Comparison of ENCODE assay signal across 8 cellular contexts in genomic region chr5:179678238-179679013, GRCh38. TPM values are rescaled to one million over a fixed set of nuclear protein-coding genes. Genes with fewer than 3 reads are reported as not detected.
DNase-seq lines count a peak whose midpoint lies in the region; ATAC-seq, FAIRE-seq and TF ChIP-seq lines count a peak whose summit lies in the region.

No MANE protein-coding gene starts in this region.

- H4K91ac ChIP-seq in trophoblast cell (ENCODE audit: low read depth, low read length), result peak overlapping the region; percentile 73

- no peaks in the 10 kb centered on the region for H3K36me3 ChIP-seq in adipocyte (ENCODE audit: control insufficient read depth, insufficient read depth, low read length, severe bottlenecking)
- H3K36me3 ChIP-seq in heart left ventricle, result no peaks in the 10 kb centered on the region
- no peaks in the 10 kb centered on the region for H3K36me3 ChIP-seq in trophoblast cell (ENCODE audit: control insufficient read depth in 1 of 2, insufficient read depth in 2 of 2, low read length in 2 of 2)
- H3K36me3 ChIP-seq in tibial nerve, result peaks cover 0 to 6% (median 0%) of the 10 kb centered on the region in 3 donors

- H2AFZ ChIP-seq in trophoblast cell (ENCODE audit: insufficient read depth, low read length, poor library complexity), result peak overlapping the region; percentile 82

- no peaks in the 10 kb centered on the region for H3K27me3 ChIP-seq in adipocyte (replicated peaks; ENCODE audit: control insufficient read depth, insufficient read depth, low read length)
- no peaks in the 10 kb centered on the region for H3K27me3 ChIP-seq in heart left ventricle
- H3K27me3 ChIP-seq in trophoblast cell (ENCODE audit: insufficient read depth, low read length), result no peaks in the 10 kb centered on the region
- no peaks in the 10 kb centered on the region for H3K27me3 ChIP-seq in tibial nerve

- ATAC-seq in HG02763 (IDR thresholded peaks at IDR 0.05; ENCODE audit: unreplicated experiment) (peak; percentile 88), heart left ventricle (peak; percentile 96 to 99 (median 98))

- peak overlapping the region; percentile 49 for H2BK120ac ChIP-seq in trophoblast cell (ENCODE audit: insufficient read depth, low read length, poor library complexity)

- H2BK12ac ChIP-seq in trophoblast cell (ENCODE audit: low read length), result no peak overlapping the region

- H3K4ac ChIP-seq in trophoblast cell (ENCODE audit: low read depth, low read length), result peak overlapping the region; percentile 67

- H2AK5ac ChIP-seq in trophoblast cell (ENCODE audit: low read length), result peak overlapping the region; percentile 9

- FAIRE-seq in GM12891 (lab: Jason Lieb, UNC), result peak; percentile 99

- peaks cover 7% of the 10 kb centered on the region for H3K79me1 ChIP-seq in trophoblast cell (ENCODE audit: low read length)

- H3K23ac ChIP-seq in trophoblast cell (ENCODE audit: low read length), result no peak overlapping the region

- H3K18ac ChIP-seq in trophoblast cell (ENCODE audit: low read length), result peak overlapping the region; percentile 96

- intact Hi-C loops in heart left ventricle (cut with DNase I), result loop anchor here in 3 of 10 donors (1.0 to 5.0 kb wide), 4 partner anchors 20 to 229 kb away; partner anchors contain the start of genes CANX (in 3 of the 3), MAML1 (in 1 of the 3) and TBC1D9B (in 1 of the 3)

- peak overlapping the region; percentile 97 for H3K4me3 ChIP-seq in adipocyte (ENCODE audit: low read length)
- peak overlapping the region; percentile 22 to 92 (median 84) for H3K4me3 ChIP-seq in heart left ventricle
- H3K4me3 ChIP-seq in trophoblast cell (ENCODE audit: low read depth, low read length), result peak overlapping the region; percentile 92
- peak overlapping the region; percentile 71 to 96 (median 91) for H3K4me3 ChIP-seq in tibial nerve

- H3K14ac ChIP-seq in trophoblast cell (ENCODE audit: low read length), result peak overlapping the region; percentile 97

- TF ChIP-seq EP300 in tibial nerve (IDR thresholded peaks at IDR 0.05), result peak; percentile 84 to 97

- peak in 1 of 12 donors; percentile 22 for TF ChIP-seq CTCF in heart left ventricle (IDR thresholded peaks at IDR 0.05)
- TF ChIP-seq CTCF in tibial nerve (IDR thresholded peaks at IDR 0.05), result peak in 1 of 5 experiments; percentile 42

- H3K9me3 ChIP-seq in adipocyte (ENCODE audit: control insufficient read depth, low read length), result no peaks in the 10 kb centered on the region
- H3K9me3 ChIP-seq in heart left ventricle, result no peaks in the 10 kb centered on the region
- H3K9me3 ChIP-seq in trophoblast cell (ENCODE audit: insufficient read depth, low read depth, low read length), result no peaks in the 10 kb centered on the region
- H3K9me3 ChIP-seq in tibial nerve, result no peaks in the 10 kb centered on the region

- 0 to 3% (median 1%) methylated on average over 25 to 75 of the region's 75 CpGs for WGBS in heart left ventricle, 4 donors
- WGBS in trophoblast cell (ENCODE audit: extremely low coverage, insufficient coverage, insufficient read length), result no CpG with 5 or more reads among the region's 75 CpGs
- WGBS in tibial nerve, 2 donors, result 0 to 2% methylated on average over 31 to 53 of the region's 75 CpGs

- peaks cover 12% of the 10 kb centered on the region for H3K4me1 ChIP-seq in adipocyte (ENCODE audit: control insufficient read depth, insufficient read depth, low read length)
- H3K4me1 ChIP-seq in heart left ventricle, result peaks cover 4 to 24% (median 18%) of the 10 kb centered on the region in 12 donors
- H3K4me1 ChIP-seq in trophoblast cell (ENCODE audit: control insufficient read depth in 1 of 2, insufficient read depth in 2 of 2, low read length in 2 of 2), result peaks cover 6 to 14% of the 10 kb centered on the region in 2 experiments
- H3K4me1 ChIP-seq in tibial nerve, result peaks cover 0 to 25% (median 21%) of the 10 kb centered on the region in 4 donors

- H3K4me2 ChIP-seq in trophoblast cell (ENCODE audit: low read length), result peak overlapping the region; percentile 87

- H2BK5ac ChIP-seq in trophoblast cell (ENCODE audit: low read depth, low read length, poor library complexity), result peak overlapping the region; percentile 59

- peak overlapping the region; percentile 97 for H4K8ac ChIP-seq in trophoblast cell (ENCODE audit: low read depth, low read length)

- peaks cover 8% of the 10 kb centered on the region for H3K79me2 ChIP-seq in trophoblast cell (ENCODE audit: control insufficient read depth, insufficient read depth, low read length, poor library complexity)

- H4K12ac ChIP-seq in trophoblast cell (ENCODE audit: low read depth, low read length), result peak overlapping the region; percentile 93

- H3K27ac ChIP-seq in heart left ventricle (peak overlapping the region; percentile 69 to 95 (median 85)), trophoblast cell (ENCODE audit: low read depth, low read length) (no peak overlapping the region), tibial nerve (peak overlapping the region; percentile 87 to 98 (median 92))

- peak overlapping the region; percentile 98 for H3K9ac ChIP-seq in adipocyte (ENCODE audit: low read length)
- H3K9ac ChIP-seq in trophoblast cell (ENCODE audit: low read length), result peak overlapping the region; percentile 94

- TF ChIP-seq POLR2A in GM12891 (IDR thresholded peaks at IDR 0.05; ENCODE audit: low read depth, low read length) (peak; percentile 92), heart left ventricle (IDR thresholded peaks at IDR 0.05) (peak in 1 of 2 donors; percentile 87), tibial nerve (IDR thresholded peaks at IDR 0.05) (peak; percentile 80 to 94)

- peak; percentile 90 for DNase-seq in GM12891 (ENCODE audit: insufficient read length, low spot score)
- peak; percentile 65 for DNase-seq in NCI-H128 (lab: John Stamatoyannopoulos, UW; ENCODE audit: unreplicated experiment)
- peak; percentile 92 to 95 for DNase-seq in SW 1271 (lab: John Stamatoyannopoulos, UW)
- peak; percentile 98 for DNase-seq in adipocyte (ENCODE audit: low read depth)
- DNase-seq in heart left ventricle, result peak; percentile 96 to 99 (median 96)
- DNase-seq in trophoblast cell, result peak; percentile 98 to 100
- DNase-seq in tibial nerve (ENCODE audit: low spot score in 2 of 2), result peak; percentile 88

TF ChIP-seq in GM12891, 5 proteins besides CTCF, POLR2A, EP300 and RAD21:
- TF ChIP-seq SPI1 (IDR thresholded peaks at IDR 0.05; ENCODE audit: low read depth, low read length) (no peak), POLR2AphosphoS5 (IDR thresholded peaks at IDR 0.05; ENCODE audit: low read depth, low read length) (peak; percentile 90), POU2F2 (IDR thresholded peaks at IDR 0.05; ENCODE audit: low read depth, low read length) (no peak; the same call in 1 of the 2 replicates), TAF1 (IDR thresholded peaks at IDR 0.05; ENCODE audit: low read depth, low read length) (no peak; the same call in 1 of the 2 replicates), PAX5 (IDR thresholded peaks at IDR 0.05; ENCODE audit: insufficient read depth, low read length, severe bottlenecking) (peak; percentile 21)
TF ChIP-seq in GM12891: peak in this region for 2.

RNA-seq across cellular contexts. Expression of gene CBY3, which starts 2.4 kb away (rescaled TPM):
- 0.46 TPM for polyA plus RNA-seq in GM12891 (2012; ENCODE audit: low read depth, missing spikeins)
- total RNA-seq in heart left ventricle, result not detected
- not detected for polyA plus RNA-seq in heart left ventricle
- not detected in 2 replicates for polyA plus RNA-seq in trophoblast cell (2013)
- 1 to 10 TPM in 1 of 4 donors, not detected in 3; 1.2 TPM for total RNA-seq in tibial nerve

RNA-seq across cellular contexts. Expression of gene CANX, which starts 20.3 kb away (rescaled TPM):
- polyA plus RNA-seq in GM12891 (2012; ENCODE audit: low read depth, missing spikeins), result 191 TPM
- total RNA-seq in heart left ventricle, result 100 to 1,000 TPM; 255 to 699 (median 500) TPM
- polyA plus RNA-seq in heart left ventricle, result 100 to 1,000 TPM in 1 of 2 donors, 10 to 100 TPM in 1; 81.6 to 350 TPM
- polyA plus RNA-seq in trophoblast cell (2013), result 638 and 653 TPM in 2 replicates
- total RNA-seq in tibial nerve, result 100 to 1,000 TPM; 258 to 315 (median 272) TPM

RNA-seq across cellular contexts. Expression of gene MAML1, which starts 54.2 kb away (rescaled TPM):
- 7.9 TPM for polyA plus RNA-seq in GM12891 (2012; ENCODE audit: low read depth, missing spikeins)
- total RNA-seq in heart left ventricle (10 to 100 TPM in 8 of 9 donors, 1 to 10 TPM in 1; 9.5 to 18.0 (median 11.9) TPM), tibial nerve (10 to 100 TPM; 27.0 to 38.1 (median 31.9) TPM)
- polyA plus RNA-seq in heart left ventricle, result 1 to 10 TPM; 6.9 to 9.0 TPM
- polyA plus RNA-seq in trophoblast cell (2013), result 26.2 and 29.3 TPM in 2 replicates

RNA-seq across cellular contexts. Expression of gene HNRNPH1, which starts 55.0 kb away (rescaled TPM):
- polyA plus RNA-seq in GM12891 (2012; ENCODE audit: low read depth, missing spikeins), result 386 TPM
- 100 to 1,000 TPM; 106 to 252 (median 178) TPM for total RNA-seq in heart left ventricle
- polyA plus RNA-seq in heart left ventricle, result 100 to 1,000 TPM; 126 to 195 TPM
- 408 and 418 TPM in 2 replicates for polyA plus RNA-seq in trophoblast cell (2013)
- total RNA-seq in tibial nerve, result 100 to 1,000 TPM; 473 to 711 (median 678) TPM
